15 cellular contexts compared by ENCODE assay signal in genomic region chr9:34898846-34899245, GRCh38. TPM values are rescaled to one million over a fixed set of nuclear protein-coding genes. Genes with fewer than 3 reads are reported as not detected.
A peak's percentile ranks its signal among the peaks of the same experiment; 100 is the strongest.
DNase-seq lines count a peak whose midpoint lies in the region; ATAC-seq, FAIRE-seq and TF ChIP-seq lines count a peak whose summit lies in the region.
"Had no signal": no experiment of that assay in that cellular context is flagged by ENCODE, and none has a peak within 500 bp of the region (broad histone marks: within the 10 kb centered on the region; RNA-seq: fewer than 3 reads in every experiment).

No MANE protein-coding gene starts in this region.

- ATAC-seq in HG02870 (IDR thresholded peaks at IDR 0.05; ENCODE audit: unreplicated experiment): no peak

- TF ChIP-seq CTCF in bronchial epithelial cell (IDR thresholded peaks at IDR 0.05; ENCODE audit: insufficient read depth, low read length, severe bottlenecking): no peak
- TF ChIP-seq CTCF in GM10266 (IDR thresholded peaks at IDR 0.05; ENCODE audit: control insufficient read depth, insufficient read depth, low read depth, missing control alignments): no peak
- no peak for TF ChIP-seq CTCF in OCI-LY7 (conservative IDR thresholded peaks at IDR 0.05; ENCODE audit: low read length)

- H4K20me1 ChIP-seq in OCI-LY7 (ENCODE audit: insufficient read depth, low read length): no peaks in the 10 kb centered on the region

- H3K27ac ChIP-seq in OCI-LY7 (ENCODE audit: low read depth, low read length, poor library complexity, severe bottlenecking): no peak overlapping the region
- H3K27ac ChIP-seq: 22Rv1, GM23248 had no signal

- intact Hi-C loops in head of caudate nucleus (cut with DNase I) (loop anchor here (5.0 to 10.0 kb wide), 2 partner anchors 93 to 196 kb away; partner anchors contain the start of gene PIGO), OCI-LY7 (cut with micrococcal nuclease; ENCODE audit: unreplicated experiment) (loop anchor here (1.0 to 5.0 kb wide), 6 partner anchors 86 to 578 kb away; partner anchors contain the start of gene PIGO)

- peaks cover 4% of the 10 kb centered on the region for H3K27me3 ChIP-seq in bronchial epithelial cell (ENCODE audit: control insufficient read depth, insufficient read depth, low read length)

- POLR2A ChIA-PET in OCI-LY7 (lab: Charles Lee): no interaction called here

- no peaks in the 10 kb centered on the region for H3K79me2 ChIP-seq in OCI-LY7 (ENCODE audit: insufficient read depth, low read depth, low read length)

- H3K4me3 ChIP-seq in bronchial epithelial cell (ENCODE audit: low read depth, low read length) (no peak overlapping the region), OCI-LY7 (ENCODE audit: low read depth, low read length, poor library complexity, severe bottlenecking) (no peak overlapping the region)
- H3K4me3 ChIP-seq: GM23248 had no signal

- H3K9me3 ChIP-seq in OCI-LY7 (ENCODE audit: low read length): no peaks in the 10 kb centered on the region
- H3K9me3 ChIP-seq: BE2C had no signal

- no peak overlapping the region for H2AFZ ChIP-seq in OCI-LY7 (ENCODE audit: low read length)
- H2AFZ ChIP-seq: GM23248 had no signal

- DNase-seq in Ammon's horn (ENCODE audit: low spot score) (peak; percentile 92), bronchial epithelial cell (ENCODE audit: low read depth) (no peak), head of caudate nucleus (peak; percentile 8 to 90 (median 67)), nucleus accumbens (lab: John Stamatoyannopoulos, UW) (peak in 51 of 56 donors; percentile 5 to 83 (median 56)), GM10266 (ENCODE audit: extremely low spot score) (no peak), OCI-LY7 (ENCODE audit: low spot score) (no peak), NCI-H345 treated with DMSO at 0.1 percent for 48 hours (lab: John Stamatoyannopoulos, UW; ENCODE audit: unreplicated experiment) (no peak)

- CTCF ChIA-PET in OCI-LY7 (lab: Charles Lee; ENCODE audit: unreplicated experiment): interaction anchor here (0.6 to 1.9 kb wide), 6 partner anchors 15 to 152 kb away, joined by 3 to 22 read pairs (median 5); no protein-coding TSS in a partner anchor

- FAIRE-seq in bronchial epithelial cell (lab: Jason Lieb, UNC): peak; percentile 72
- FAIRE-seq: HTR-8/SVneo had no signal

- H3K36me3 ChIP-seq in bronchial epithelial cell (ENCODE audit: control insufficient read depth, insufficient read depth, low read length): no peaks in the 10 kb centered on the region
- no peaks in the 10 kb centered on the region for H3K36me3 ChIP-seq in OCI-LY7 (ENCODE audit: insufficient read depth, low read length)
- H3K36me3 ChIP-seq: BE2C had no signal

- H3K9me2 ChIP-seq in OCI-LY7 (ENCODE audit: insufficient read depth, low read length): no peaks in the 10 kb centered on the region

- H3K4me1 ChIP-seq in OCI-LY7 (ENCODE audit: insufficient read depth, low read length, poor library complexity, severe bottlenecking): no peaks in the 10 kb centered on the region
- H3K4me1 ChIP-seq: BE2C had no signal

- H3K4me2 ChIP-seq in OCI-LY7 (ENCODE audit: low read length): no peak overlapping the region

- no TSS peak for BruUV-seq in OCI-LY7 (replicated peaks; lab: Mats Ljungman, UMichigan)

RNA-seq across cellular contexts. Expression of gene PHF24, which starts 59.2 kb away (rescaled TPM):
- total RNA-seq in bronchial epithelial cell: 0.13 and 0.26 TPM in 2 replicates
- not detected in 2 replicates for total RNA-seq in OCI-LY7 (2014; rRNA removed; shearing (Covaris generic))
- not detected in 2 replicates for total RNA-seq in OCI-LY7 (2022)
- total RNA-seq: CD4-positive, alpha-beta memory T cell; GM23248; LHCN-M2; PC-3 had no signal

Comparison
In these comparisons a context has a peak if more than half of its experiments do, and no peak if none do; other contexts are left out.
1. DNase-seq: peak in Ammon's horn (single experiment), head of caudate nucleus (42 of 42) and nucleus accumbens (51 of 56); none in bronchial epithelial cell (single experiment), GM10266 (single experiment), OCI-LY7 (single experiment) and NCI-H345 treated with DMSO at 0.1 percent for 48 hours (single experiment).